ENCODE assay signal across 1 cellular context in genomic region chr3:186339180-186339912, GRCh38.
TF ChIP-seq lines count a peak whose summit lies in the region.

No MANE protein-coding gene starts in this region.

TF ChIP-seq in GM12878, 131 proteins besides CTCF, POLR2A, EP300 and RAD21:
- TF ChIP-seq E2F4 (IDR thresholded peaks at IDR 0.05; ENCODE audit: low read depth, low read length) (no peak), MYC (IDR thresholded peaks at IDR 0.05; ENCODE audit: insufficient read depth, insufficient read length, insufficient replicate concordance, low read length, severe bottlenecking) (no peak), EGR1 (IDR thresholded peaks at IDR 0.05; ENCODE audit: borderline replicate concordance in 1 of 2, low read depth in 2 of 2, low read length in 2 of 2) (peak in 1 of 2 experiments; percentile 35; a peak in 1 of 3 replicates), ESRRA (IDR thresholded peaks at IDR 0.05; ENCODE audit: low read length) (no peak), NFIC (IDR thresholded peaks at IDR 0.05; ENCODE audit: low read depth, low read length) (no peak), TCF7 (IDR thresholded peaks at IDR 0.05; ENCODE audit: borderline replicate concordance) (no peak), EZH2 (IDR thresholded peaks at IDR 0.05; ENCODE audit: borderline replicate concordance, control insufficient read depth, low read depth, low read length) (no peak), ZBTB4 (CRISPR knock-in tag; IDR thresholded peaks at IDR 0.05) (no peak), SUZ12 (IDR thresholded peaks at IDR 0.05; ENCODE audit: unreplicated experiment) (no peak), RBBP5 (conservative IDR thresholded peaks at IDR 0.05) (no peak), TARDBP (IDR thresholded peaks at IDR 0.05; ENCODE audit: borderline replicate concordance) (no peak), PBX3 (IDR thresholded peaks at IDR 0.05; ENCODE audit: insufficient replicate concordance, low read depth, low read length) (no peak), PML (IDR thresholded peaks at IDR 0.05; ENCODE audit: low read length) (no peak), RUNX3 (IDR thresholded peaks at IDR 0.05; ENCODE audit: low read length) (peak; percentile 51; the same call in 1 of the 2 replicates), E4F1 (IDR thresholded peaks at IDR 0.05; ENCODE audit: borderline replicate concordance, partially characterized antibody) (no peak), JUNB (IDR thresholded peaks at IDR 0.05) (no peak), USF2 (IDR thresholded peaks at IDR 0.05; ENCODE audit: borderline replicate concordance, low read depth, low read length) (no peak), MTA2 (IDR thresholded peaks at IDR 0.05; ENCODE audit: low read depth) (peak; percentile 25; the same call in 1 of the 2 replicates), BCLAF1 (IDR thresholded peaks at IDR 0.05) (no peak), HCFC1 (IDR thresholded peaks at IDR 0.05; ENCODE audit: low read length) (no peak)
